ENCODE assay signal across 15 cellular contexts in genomic region chr1:203582568-203582967, GRCh38.
"Had no signal": no experiment of that assay in that cellular context is flagged by ENCODE, and none has a peak within 500 bp of the region (broad histone marks: within the 10 kb centered on the region; RNA-seq: fewer than 3 reads in every experiment).

No MANE protein-coding gene starts in this region.

- H3K27me3 ChIP-seq: colonic mucosa, ovary, right atrium auricular region, upper lobe of right lung, vagina had no signal

- H3K4me3 ChIP-seq: colonic mucosa, mucosa of descending colon, ovary, right atrium auricular region, upper lobe of right lung, vagina had no signal

- DNase-seq: colonic mucosa; dermis blood vessel endothelial cell; erythroblast; foreskin keratinocyte; immature natural killer cell; mucosa of descending colon; naive thymus-derived CD8-positive, alpha-beta T cell; nucleus accumbens; ovary; small intestine; stimulated activated CD4-positive, alpha-beta T cell treated with anti-CD3 and anti-CD28 coated beads, Interleukin-12 subunit alpha, Interleukin-12 subunit beta, amount 100 ng/mL, for 4 hours; stimulated activated naive CD4-positive, alpha-beta T cell treated with Interleukin-2 at 50 U/mL for 16 hours; upper lobe of right lung had no signal

- H3K36me3 ChIP-seq: colonic mucosa, ovary, right atrium auricular region, upper lobe of right lung, vagina had no signal

- H3K27ac ChIP-seq: colonic mucosa, foreskin keratinocyte, ovary, right atrium auricular region, upper lobe of right lung, vagina had no signal

- H3K27ac Mint-ChIP-seq: immature natural killer cell had no signal

- H3K4me1 Mint-ChIP-seq: immature natural killer cell had no signal

- H3K9me3 ChIP-seq: colonic mucosa, mucosa of descending colon, ovary, right atrium auricular region, upper lobe of right lung, vagina had no signal

- H3K36me3 Mint-ChIP-seq: immature natural killer cell; naive thymus-derived CD8-positive, alpha-beta T cell had no signal

- H3K4me3 Mint-ChIP-seq: immature natural killer cell; naive thymus-derived CD8-positive, alpha-beta T cell had no signal

- ATAC-seq: foreskin keratinocyte; mucosa of descending colon; naive thymus-derived CD8-positive, alpha-beta T cell; upper lobe of right lung had no signal

- H3K4me1 ChIP-seq: colonic mucosa, foreskin keratinocyte, right atrium auricular region, upper lobe of right lung, vagina had no signal

- H3K9me3 Mint-ChIP-seq: immature natural killer cell; naive thymus-derived CD8-positive, alpha-beta T cell had no signal
